In genomic region chr18:659597-659996, GRCh38 we compare ENCODE assay signal across 1 cellular context.
TF ChIP-seq lines count a peak whose summit lies in the region.

No MANE protein-coding gene starts in this region.

TF ChIP-seq in HepG2, 621 proteins besides CTCF, POLR2A, EP300 and RAD21:
- TF ChIP-seq TRAFD1 (CRISPR knock-in tag; IDR thresholded peaks at IDR 0.05; ENCODE audit: borderline replicate concordance) (no peak), RXRA (CRISPR knock-in tag; IDR thresholded peaks at IDR 0.05) (no peak), GPBP1L1 (CRISPR knock-in tag; IDR thresholded peaks at IDR 0.05) (no peak), SMARCE1 (IDR thresholded peaks at IDR 0.05; ENCODE audit: borderline replicate concordance) (no peak), SMAD3 (CRISPR knock-in tag; IDR thresholded peaks at IDR 0.05) (no peak), PHF8 (CRISPR knock-in tag; IDR thresholded peaks at IDR 0.05) (no peak), PREB (CRISPR knock-in tag; IDR thresholded peaks at IDR 0.05) (no peak), ZNF550 (CRISPR knock-in tag; IDR thresholded peaks at IDR 0.05; ENCODE audit: borderline replicate concordance) (no peak), IKZF1 (IDR thresholded peaks at IDR 0.05) (no peak), ZKSCAN5 (CRISPR knock-in tag; IDR thresholded peaks at IDR 0.05) (no peak), FOXP4 (CRISPR knock-in tag; IDR thresholded peaks at IDR 0.05) (no peak), ZNF549 (CRISPR knock-in tag; IDR thresholded peaks at IDR 0.05) (no peak), SETDB1 (CRISPR knock-in tag; IDR thresholded peaks at IDR 0.05; ENCODE audit: borderline replicate concordance) (no peak), IRF2 (CRISPR knock-in tag; IDR thresholded peaks at IDR 0.05) (no peak)
